In genomic region chr11:71252782-71253730, GRCh38 we compare ENCODE assay signal across 8 cellular contexts. TPM values are rescaled to one million over a fixed set of nuclear protein-coding genes. Genes with fewer than 3 reads are reported as not detected.
A peak's percentile ranks its signal among the peaks of the same experiment; 100 is the strongest.
DNase-seq lines count a peak whose midpoint lies in the region; ATAC-seq, FAIRE-seq and TF ChIP-seq lines count a peak whose summit lies in the region.

No MANE protein-coding gene starts in this region.

- H3K9me3 Mint-ChIP-seq in CD4-positive, alpha-beta memory T cell = peaks cover 0 to 4% (median 0%) of the 10 kb centered on the region in 8 donors

- H3K9me3 ChIP-seq in PC-9 (ENCODE audit: insufficient read depth, low read depth) (no peaks in the 10 kb centered on the region), gastroesophageal sphincter (peaks cover 0 to 9% (median 0%) of the 10 kb centered on the region in 3 donors), psoas muscle (peaks cover 5% of the 10 kb centered on the region)
- no peaks in the 10 kb centered on the region for H3K9me3 ChIP-seq in CD4-positive, alpha-beta memory T cell (ENCODE audit: control insufficient read depth in 1 of 2, low read length in 2 of 2)

- no TSS peak for BruUV-seq in PC-9 (replicated peaks; lab: Mats Ljungman, UMichigan)

- POLR2A ChIA-PET in PC-9 (lab: Charles Lee; ENCODE audit: unreplicated experiment) = interaction anchor here (0.6 to 1.1 kb wide), 3 partner anchors 13 to 479 kb away, joined by 4 to 6 read pairs (median 6); no protein-coding TSS in a partner anchor
- POLR2A ChIA-PET in CD4-positive, alpha-beta memory T cell (lab: Charles Lee; ENCODE audit: partially characterized antibody) = no interaction called here

- H3K36me3 ChIP-seq in PC-9 (ENCODE audit: low read depth) = no peaks in the 10 kb centered on the region
- H3K36me3 ChIP-seq in gastroesophageal sphincter = no peaks in the 10 kb centered on the region
- no peaks in the 10 kb centered on the region for H3K36me3 ChIP-seq in psoas muscle (ENCODE audit: insufficient read depth in 1 of 2, low read depth in 1 of 2)
- no peaks in the 10 kb centered on the region for H3K36me3 ChIP-seq in CD4-positive, alpha-beta memory T cell (ENCODE audit: insufficient read depth, low read length)

- peaks cover 0 to 17% (median under 1%) of the 10 kb centered on the region in 4 donors for H3K4me1 Mint-ChIP-seq in CD4-positive, alpha-beta memory T cell

- H3F3A ChIP-seq in PC-9 (ENCODE audit: insufficient read depth, low read depth) = peaks cover 26% of the 10 kb centered on the region

- H3K36me3 Mint-ChIP-seq in CD4-positive, alpha-beta memory T cell = no peaks in the 10 kb centered on the region

- peak; percentile 7 for DNase-seq in ELR (ENCODE audit: low read depth)
- DNase-seq in PC-9 = peak; percentile 74 to 95
- DNase-seq in psoas muscle = no peak
- no peak for DNase-seq in CD4-positive, alpha-beta memory T cell
- DNase-seq in C1 segment of cervical spinal cord (lab: John Stamatoyannopoulos, UW) = no peak
- DNase-seq in D721Med (ENCODE audit: insufficient read length, low spot score) = no peak

- H3K27ac ChIP-seq in PC-9 (peak overlapping the region; percentile 87), gastroesophageal sphincter (peak overlapping the region in 1 of 4 donors; percentile 38), psoas muscle (no peak overlapping the region)
- no peak overlapping the region for H3K27ac ChIP-seq in CD4-positive, alpha-beta memory T cell (ENCODE audit: low read depth, low read length)

- peaks cover 43 to 44% of the 10 kb centered on the region in 2 donors for H3K27me3 Mint-ChIP-seq in CD4-positive, alpha-beta memory T cell

- TF ChIP-seq CTCF in PC-9 (conservative IDR thresholded peaks at IDR 0.05) = no peak
- no peak for TF ChIP-seq CTCF in gastroesophageal sphincter (IDR thresholded peaks at IDR 0.05)
- TF ChIP-seq CTCF in psoas muscle (IDR thresholded peaks at IDR 0.05) = no peak
- no peak for TF ChIP-seq CTCF in D721Med (IDR thresholded peaks at IDR 0.05; ENCODE audit: insufficient read depth, missing control alignments)

- ATAC-seq in gastroesophageal sphincter (no peak), psoas muscle (no peak), GM18498 (IDR thresholded peaks at IDR 0.05; ENCODE audit: unreplicated experiment) (no peak)

- no peak for TF ChIP-seq POLR2A in gastroesophageal sphincter (IDR thresholded peaks at IDR 0.05)

- H3K27me3 ChIP-seq in PC-9 (ENCODE audit: insufficient read depth, low read depth) (no peaks in the 10 kb centered on the region), gastroesophageal sphincter (peaks cover 86% of the 10 kb centered on the region), psoas muscle (ENCODE audit: insufficient read depth in 3 of 3, low read length in 2 of 3) (peaks cover 0 to 84% (median 27%) of the 10 kb centered on the region in 3 donors)
- peaks cover 11% of the 10 kb centered on the region for H3K27me3 ChIP-seq in CD4-positive, alpha-beta memory T cell (ENCODE audit: insufficient read depth, low read length)

- intact Hi-C loops in PC-9 (cut with micrococcal nuclease; ENCODE audit: unreplicated experiment) (loop anchor here (1.0 to 10.0 kb wide), 5 partner anchors 12 to 172 kb away; no protein-coding TSS in a partner anchor), psoas muscle (cut with DNase I) (no loop called here)
- intact Hi-C loops in CD4-positive, alpha-beta memory T cell (cut with micrococcal nuclease) = no loop called here

- H3K4me1 ChIP-seq in PC-9 (replicated peaks; ENCODE audit: insufficient read depth) (peaks cover 41% of the 10 kb centered on the region), gastroesophageal sphincter (peaks cover 0 to 32% (median 14%) of the 10 kb centered on the region in 3 donors), psoas muscle (no peaks in the 10 kb centered on the region)
- no peaks in the 10 kb centered on the region for H3K4me1 ChIP-seq in CD4-positive, alpha-beta memory T cell (ENCODE audit: insufficient read depth, low read length)

- H4K20me1 ChIP-seq in PC-9 (ENCODE audit: insufficient read depth) = peaks cover 19% of the 10 kb centered on the region

- H3K27ac Mint-ChIP-seq in CD4-positive, alpha-beta memory T cell = no peak overlapping the region

- TF ChIP-seq EP300 in gastroesophageal sphincter (IDR thresholded peaks at IDR 0.05) = no peak

- H3K79me2 ChIP-seq in PC-9 (ENCODE audit: low read depth) = peaks cover 32% of the 10 kb centered on the region

- FAIRE-seq in D721Med (lab: Jason Lieb, UNC) = no peak

- H3K4me2 ChIP-seq in PC-9 = peak overlapping the region; percentile 83

- H3K9me2 ChIP-seq in PC-9 (ENCODE audit: insufficient read depth) = no peaks in the 10 kb centered on the region

- peak overlapping the region; percentile 80 for H2AFZ ChIP-seq in PC-9

- H3K4me3 ChIP-seq in PC-9 = peak overlapping the region; percentile 97
- peak overlapping the region; percentile 28 to 58 for H3K4me3 ChIP-seq in gastroesophageal sphincter
- H3K4me3 ChIP-seq in psoas muscle = peak overlapping the region; percentile 50
- no peak overlapping the region for H3K4me3 ChIP-seq in CD4-positive, alpha-beta memory T cell (ENCODE audit: low read length in 2 of 2)

- WGBS in gastroesophageal sphincter (ENCODE audit: low coverage in 1 of 2), 2 donors = 31% methylated on average over 3 of the region's 40 CpGs; no CpG with 5 or more reads in 1 of the 2 donors
- WGBS in psoas muscle, 3 donors = 12 to 20% (median 17%) methylated on average over 40 of the region's 40 CpGs

- peak overlapping the region in 1 of 8 donors; percentile 22 for H3K4me3 Mint-ChIP-seq in CD4-positive, alpha-beta memory T cell

- CTCF ChIA-PET in PC-9 (lab: Charles Lee) = interaction anchor here (0.7 to 2.5 kb wide), 6 partner anchors 12 to 76 kb away, joined by 3 to 12 read pairs (median 6); no protein-coding TSS in a partner anchor
- CTCF ChIA-PET in CD4-positive, alpha-beta memory T cell (lab: Charles Lee; ENCODE audit: partially characterized antibody) = no interaction called here

RNA-seq across cellular contexts. Expression of gene SHANK2, which starts 0.7 kb away (rescaled TPM):
- 49.2 and 50.5 TPM in 2 replicates for total RNA-seq in PC-9 (2021)
- 10 to 100 TPM in 3 of 4 donors, 1 to 10 TPM in 1; 1.6 to 14.5 (median 13.8) TPM for total RNA-seq in gastroesophageal sphincter
- under 1 TPM in 1 of 4 donors, not detected in 3; 0.17 TPM for total RNA-seq in psoas muscle
- polyA plus RNA-seq in psoas muscle = under 1 TPM; under 0.01 to 0.04 (median 0.01) TPM
- total RNA-seq in CD4-positive, alpha-beta memory T cell = not detected
- not detected for polyA plus RNA-seq in CD4-positive, alpha-beta memory T cell

Comparison
In these comparisons a context has a peak if more than half of its experiments do, and no peak if none do; other contexts are left out.
1. DNase-seq: peak in ELR (single experiment) and PC-9 (2 of 2); none in psoas muscle (0 of 2), CD4-positive, alpha-beta memory T cell (0 of 5), C1 segment of cervical spinal cord (0 of 14) and D721Med (single experiment).
2. H3K4me3 ChIP-seq: peak in PC-9 (single experiment), gastroesophageal sphincter (2 of 2) and psoas muscle (single experiment); none in CD4-positive, alpha-beta memory T cell (0 of 2).